16 cellular contexts compared by ENCODE assay signal in the genomic region with DNA sequence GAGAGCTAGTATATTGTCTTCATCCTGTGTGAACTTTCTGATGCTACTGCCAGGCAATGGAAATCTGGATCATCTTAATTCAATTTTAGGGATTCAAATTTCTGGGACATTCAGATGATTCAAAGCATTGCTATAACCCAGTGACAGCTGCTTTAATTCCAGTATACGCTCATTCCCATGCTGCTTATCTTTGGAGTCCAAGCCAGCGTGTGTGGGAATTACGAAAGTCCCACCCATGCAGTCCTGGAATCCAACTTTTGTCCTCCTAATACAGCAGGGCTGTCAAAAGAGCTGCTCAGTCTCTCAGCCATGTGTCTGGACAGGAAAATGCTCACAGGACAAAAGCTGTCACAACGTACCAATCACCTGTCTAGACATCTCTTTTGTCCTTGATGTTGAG.
DNase-seq lines count a peak whose midpoint lies in the region; ATAC-seq and TF ChIP-seq lines count a peak whose summit lies in the region.
"Had no signal": no experiment of that assay in that cellular context is flagged by ENCODE, and none has a peak within 500 bp of the region (broad histone marks: within the 10 kb centered on the region; RNA-seq: fewer than 3 reads in every experiment).

No MANE protein-coding gene starts in this region.

- H4K20me1 ChIP-seq in smooth muscle cell (ENCODE audit: low read depth): no peaks in the 10 kb centered on the region

- H3K27ac ChIP-seq in SJCRH30: peak overlapping the region; percentile 58
- H3K27ac ChIP-seq in smooth muscle cell (ENCODE audit: low read depth): no peak overlapping the region

- H2AFZ ChIP-seq in smooth muscle cell (ENCODE audit: low read depth): no peak overlapping the region

- H3K27me3 ChIP-seq in SJCRH30: no peaks in the 10 kb centered on the region
- no peaks in the 10 kb centered on the region for H3K27me3 ChIP-seq in smooth muscle cell (ENCODE audit: low read depth)

- no peak overlapping the region for H3K9ac ChIP-seq in smooth muscle cell (ENCODE audit: low read depth)

- H3K4me2 ChIP-seq in smooth muscle cell: peak overlapping the region; percentile 14

- DNase-seq in SJCRH30 (peak; percentile 89 to 95), fibroblast of the aortic adventitia (ENCODE audit: low read depth) (peak; percentile 92), mucosa of gallbladder (ENCODE audit: low spot score) (peak; percentile 40), smooth muscle cell (lab: John Stamatoyannopoulos, UW; ENCODE audit: unreplicated experiment) (no peak), AML-193 (lab: John Stamatoyannopoulos, UW) (no peak), DMS 273 treated with DMSO at 0.1 percent for 48 hours (lab: John Stamatoyannopoulos, UW) (no peak), medulla oblongata (ENCODE audit: extremely low spot score) (no peak)
- DNase-seq: activated CD4-positive, alpha-beta T cell treated with anti-CD3 and anti-CD28 coated beads, Interleukin-2, amount 50 U/mL, for 48 hours; activated naive CD8-positive, alpha-beta T cell treated with anti-CD3 and anti-CD28 coated beads, Interleukin-2, amount 10 ng/mL, durations not matched to agents 7 days and 5 days; activated T-cell treated with anti-CD3 and anti-CD28 coated beads, Interleukin-2, amount 50 U/mL, for 48 hours; cerebellar nuclear complex; COR-L47; NCI-H748 treated with DMSO at 0.1 percent for 48 hours; SW 1271 had no signal

- TF ChIP-seq CTCF in fibroblast of the aortic adventitia (IDR thresholded peaks at IDR 0.05; ENCODE audit: insufficient read depth, low read length) (no peak), smooth muscle cell (IDR thresholded peaks at IDR 0.05; ENCODE audit: borderline replicate concordance, insufficient read depth, poor library complexity, severe bottlenecking) (no peak)

- H3K4me1 ChIP-seq in SJCRH30 (peaks cover 32% of the 10 kb centered on the region), smooth muscle cell (ENCODE audit: low read depth) (peaks cover 4% of the 10 kb centered on the region)

- H3F3A ChIP-seq in smooth muscle cell (ENCODE audit: low read depth): no peaks in the 10 kb centered on the region

- no peak for ATAC-seq in HG03025 (IDR thresholded peaks at IDR 0.05; ENCODE audit: low FRiP score, unreplicated experiment)
- ATAC-seq: Panc1 had no signal

- no peaks in the 10 kb centered on the region for H3K79me2 ChIP-seq in smooth muscle cell (ENCODE audit: low read depth)

- 26% methylated on average over 4 of the region's 4 CpGs for WGBS in smooth muscle cell (ENCODE audit: low lambda C conversion rate)

- H3K36me3 ChIP-seq in SJCRH30: no peaks in the 10 kb centered on the region
- peaks cover 5% of the 10 kb centered on the region for H3K36me3 ChIP-seq in smooth muscle cell (ENCODE audit: low read depth)

- H3K9me3 ChIP-seq in SJCRH30 (replicated peaks): no peaks in the 10 kb centered on the region
- H3K9me3 ChIP-seq in smooth muscle cell (replicated peaks; ENCODE audit: low read depth): no peaks in the 10 kb centered on the region

- H3K4me3 ChIP-seq in SJCRH30 (no peak overlapping the region), fibroblast of the aortic adventitia (ENCODE audit: low read depth, low read length) (no peak overlapping the region), smooth muscle cell (no peak overlapping the region)

Comparison
In these comparisons a context has a peak if more than half of its experiments do, and no peak if none do; other contexts are left out.
1. DNase-seq: peak in SJCRH30 (2 of 2), fibroblast of the aortic adventitia (single experiment) and mucosa of gallbladder (single experiment); none in smooth muscle cell (single experiment), AML-193 (0 of 2), DMS 273 treated with DMSO at 0.1 percent for 48 hours (single experiment) and medulla oblongata (single experiment).